Comparison of ENCODE assay signal across 10 cellular contexts in the genomic region with DNA sequence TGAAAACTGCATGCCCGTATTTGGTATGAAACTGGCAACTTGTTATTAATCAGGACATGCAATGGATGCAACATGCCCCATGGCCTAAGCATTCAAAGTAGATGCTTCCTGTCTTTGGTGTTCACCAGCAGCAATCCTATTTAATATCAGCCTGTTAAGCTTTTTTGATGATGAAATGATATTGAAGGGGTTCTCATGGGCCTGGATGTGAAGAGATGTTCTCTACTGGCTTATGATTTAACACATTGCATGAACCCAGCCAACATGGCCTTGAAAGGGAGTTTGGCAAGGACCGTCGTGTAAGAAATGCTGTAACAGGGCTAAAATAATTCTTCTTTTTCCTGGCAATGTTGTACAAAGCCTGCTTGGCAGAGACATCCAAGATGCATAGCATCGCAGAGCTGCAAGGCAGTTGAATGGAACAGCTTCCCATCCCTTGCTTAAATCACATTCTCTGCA.
DNase-seq lines count a peak whose midpoint lies in the region; ATAC-seq, FAIRE-seq and TF ChIP-seq lines count a peak whose summit lies in the region.
"Had no signal": no experiment of that assay in that cellular context is flagged by ENCODE, and none has a peak within 500 bp of the region (broad histone marks: within the 10 kb centered on the region; RNA-seq: fewer than 3 reads in every experiment).

No MANE protein-coding gene starts in this region.

- H3K27ac ChIP-seq in heart right ventricle (peak overlapping the region; percentile 4 to 77 (median 46)), gastrocnemius medialis (peak overlapping the region; percentile 15 to 66 (median 59))

- H3K4me1 ChIP-seq in heart right ventricle: peaks cover 14 to 78% (median 62%) of the 10 kb centered on the region in 9 donors
- peaks cover 49 to 58% of the 10 kb centered on the region in 2 donors for H3K4me1 ChIP-seq in gastrocnemius medialis

- no peaks in the 10 kb centered on the region for H3K27me3 ChIP-seq in heart right ventricle
- no peaks in the 10 kb centered on the region for H3K27me3 ChIP-seq in gastrocnemius medialis
- H3K27me3 ChIP-seq in MG63: no peaks in the 10 kb centered on the region

- FAIRE-seq in GM12892 (lab: Jason Lieb, UNC): peak; percentile 24

- intact Hi-C loops in heart right ventricle (cut with DNase I): loop anchor here in 2 of 10 donors (2.0 to 10.0 kb wide), 2 partner anchors 708 to 716 kb away; no protein-coding TSS in a partner anchor
- intact Hi-C loops in gastrocnemius medialis (cut with DNase I; ENCODE audit: low total_unique reads): loop anchor here (10.0 kb wide), 1 partner anchor 368 kb away; no protein-coding TSS in a partner anchor

- H3K36me3 ChIP-seq in heart right ventricle (peaks cover 0 to 72% (median 10%) of the 10 kb centered on the region in 9 donors), gastrocnemius medialis (peaks cover 0 to 17% of the 10 kb centered on the region in 2 donors), MG63 (peaks cover 5% of the 10 kb centered on the region; the same call in 1 of the 2 replicates)

- DNase-seq in GM12892 (ENCODE audit: insufficient read length) (no peak), heart right ventricle (no peak), gastrocnemius medialis (no peak), T-helper 1 cell (no peak), cerebellar nuclear complex (lab: John Stamatoyannopoulos, UW) (no peak), NCI-H2081 treated with DMSO at 0.1 percent for 48 hours (lab: John Stamatoyannopoulos, UW) (no peak), MG63 (no peak)
- DNase-seq in activated naive CD8-positive, alpha-beta T cell treated with anti-CD3 and anti-CD28 coated beads for 36 hours: no peak
- DNase-seq: stimulated activated CD4-positive, alpha-beta T cell treated with anti-CD3 and anti-CD28 coated beads, Interleukin-4, amount 100 ng/mL, for 1 hour had no signal

- no peaks in the 10 kb centered on the region for H3K27me3 Mint-ChIP-seq in activated naive CD8-positive, alpha-beta T cell treated with anti-CD3 and anti-CD28 coated beads for 36 hours

- H3K4me3 Mint-ChIP-seq in activated naive CD8-positive, alpha-beta T cell treated with anti-CD3 and anti-CD28 coated beads for 36 hours: no peak overlapping the region

- ATAC-seq in heart right ventricle: peak in 7 of 8 donors; percentile 18 to 50 (median 32)
- peak in 1 of 2 donors; percentile 19 for ATAC-seq in gastrocnemius medialis
- ATAC-seq: Panc1 had no signal

- no peaks in the 10 kb centered on the region for H3K9me3 Mint-ChIP-seq in activated naive CD8-positive, alpha-beta T cell treated with anti-CD3 and anti-CD28 coated beads for 36 hours

- H3K36me3 Mint-ChIP-seq in activated naive CD8-positive, alpha-beta T cell treated with anti-CD3 and anti-CD28 coated beads for 36 hours: peaks cover 44% of the 10 kb centered on the region

- 12 to 28% methylated on average over 4 of the region's 4 CpGs for WGBS in heart right ventricle, 2 donors

- TF ChIP-seq CTCF in heart right ventricle (IDR thresholded peaks at IDR 0.05): no peak
- no peak for TF ChIP-seq CTCF in gastrocnemius medialis (IDR thresholded peaks at IDR 0.05 in 4 of 5, conservative IDR thresholded peaks at IDR 0.05 in 1 of 5)

- H3K27ac Mint-ChIP-seq in activated naive CD8-positive, alpha-beta T cell treated with anti-CD3 and anti-CD28 coated beads for 36 hours: peak overlapping the region; percentile 83

- H3K9me3 ChIP-seq in heart right ventricle: no peaks in the 10 kb centered on the region
- H3K9me3 ChIP-seq in gastrocnemius medialis: no peaks in the 10 kb centered on the region
- no peaks in the 10 kb centered on the region for H3K9me3 ChIP-seq in MG63

- peaks cover 48% of the 10 kb centered on the region for H3K4me1 Mint-ChIP-seq in activated naive CD8-positive, alpha-beta T cell treated with anti-CD3 and anti-CD28 coated beads for 36 hours

- no peak for TF ChIP-seq POLR2A in GM12892 (IDR thresholded peaks at IDR 0.05; ENCODE audit: low read depth, low read length)
- TF ChIP-seq POLR2A in gastrocnemius medialis (IDR thresholded peaks at IDR 0.05): no peak

- in situ Hi-C loops in gastrocnemius medialis (cut with MboI; ENCODE audit: low sequenced_read_pairs in 4 of 4): loop anchor here in 1 of 4 donors (25.0 kb wide), 1 partner anchor 611 kb away; no protein-coding TSS in a partner anchor

- H3K4me3 ChIP-seq in heart right ventricle: peak overlapping the region in 7 of 10 donors; percentile 7 to 29 (median 20)
- H3K4me3 ChIP-seq in gastrocnemius medialis: peak overlapping the region in 2 of 4 donors; percentile 10 to 20
- H3K4me3 ChIP-seq in MG63: no peak overlapping the region
